ENCODE assay signal across 14 cellular contexts in genomic region chr5:6734243-6734695, GRCh38. TPM values are rescaled to one million over a fixed set of nuclear protein-coding genes. Genes with fewer than 3 reads are reported as not detected.
DNase-seq lines count a peak whose midpoint lies in the region; ATAC-seq, FAIRE-seq and TF ChIP-seq lines count a peak whose summit lies in the region.
"Had no signal": no experiment of that assay in that cellular context is flagged by ENCODE, and none has a peak within 500 bp of the region (broad histone marks: within the 10 kb centered on the region; RNA-seq: fewer than 3 reads in every experiment).

No MANE protein-coding gene starts in this region.

- H3K9ac ChIP-seq in fibroblast of lung (ENCODE audit: insufficient read depth, low read length) (no peak overlapping the region), smooth muscle cell (ENCODE audit: low read depth) (no peak overlapping the region)

- TF ChIP-seq POLR2A in Peyer's patch (IDR thresholded peaks at IDR 0.05): no peak
- TF ChIP-seq POLR2A in H54 (IDR thresholded peaks at IDR 0.05; ENCODE audit: low read depth, low read length): no peak

- 86% methylated on average over 11 of the region's 11 CpGs for WGBS in smooth muscle cell (ENCODE audit: low lambda C conversion rate)

- H3K4me2 ChIP-seq in fibroblast of lung (ENCODE audit: extremely low read depth, insufficient read depth, low read length) (peak overlapping the region; percentile 18), smooth muscle cell (peak overlapping the region; percentile 23)

- peaks cover 8% of the 10 kb centered on the region for H3F3A ChIP-seq in smooth muscle cell (ENCODE audit: low read depth)

- H3K9me3 ChIP-seq in Peyer's patch (no peaks in the 10 kb centered on the region), fibroblast of lung (ENCODE audit: control insufficient read depth, insufficient read depth, low read depth, low read length) (no peaks in the 10 kb centered on the region), smooth muscle cell (replicated peaks; ENCODE audit: low read depth) (no peaks in the 10 kb centered on the region)
- H3K9me3 ChIP-seq: vagina had no signal

- no peak overlapping the region for H3K4me3 Mint-ChIP-seq in activated T-cell treated with anti-CD3 and anti-CD28 coated beads, Interleukin-2, amount 50 U/mL, for 24 hours
- H3K4me3 Mint-ChIP-seq: activated CD8-positive, alpha-beta T cell treated with anti-CD3 and anti-CD28 coated beads for 36 hours had no signal

- H3K4me1 ChIP-seq in Peyer's patch: peaks cover 0 to 52% (median 5%) of the 10 kb centered on the region in 4 donors
- H3K4me1 ChIP-seq in fibroblast of lung (ENCODE audit: control insufficient read depth, extremely low read depth, insufficient read depth, low read length): peaks cover 29% of the 10 kb centered on the region
- H3K4me1 ChIP-seq in smooth muscle cell (ENCODE audit: low read depth): peaks cover 24% of the 10 kb centered on the region

- peaks cover 87% of the 10 kb centered on the region for H3K4me1 Mint-ChIP-seq in activated T-cell treated with anti-CD3 and anti-CD28 coated beads, Interleukin-2, amount 50 U/mL, for 24 hours (ENCODE audit: low read depth)

- no peak overlapping the region for H3K4me3 ChIP-seq in Peyer's patch
- H3K4me3 ChIP-seq in fibroblast of lung (replicated peaks in 1 of 4; ENCODE audit: control extremely low read depth in 1 of 4, insufficient read depth in 1 of 4, low read depth in 3 of 4, low read length in 4 of 4): no peak overlapping the region
- no peak overlapping the region for H3K4me3 ChIP-seq in smooth muscle cell
- H3K4me3 ChIP-seq: vagina had no signal

- FAIRE-seq in H54 (lab: Jason Lieb, UNC): no peak
- FAIRE-seq: colon had no signal

- H3K9me3 Mint-ChIP-seq in activated T-cell treated with anti-CD3 and anti-CD28 coated beads, Interleukin-2, amount 50 U/mL, for 24 hours: no peaks in the 10 kb centered on the region
- H3K9me3 Mint-ChIP-seq: activated CD8-positive, alpha-beta T cell treated with anti-CD3 and anti-CD28 coated beads for 36 hours; activated naive CD4-positive, alpha-beta T cell treated with anti-CD3 and anti-CD28 coated beads, Interleukin-2, amount 50 U/mL, for 72 hours had no signal

- H3K27me3 ChIP-seq in Peyer's patch (no peaks in the 10 kb centered on the region), fibroblast of lung (ENCODE audit: control insufficient read depth, insufficient read depth, low read length) (no peaks in the 10 kb centered on the region), smooth muscle cell (ENCODE audit: low read depth) (no peaks in the 10 kb centered on the region)
- H3K27me3 ChIP-seq: vagina had no signal

- TF ChIP-seq CTCF in Peyer's patch (IDR thresholded peaks at IDR 0.05): no peak
- no peak for TF ChIP-seq CTCF in fibroblast of lung (conservative IDR thresholded peaks at IDR 0.05 in 1 of 2, IDR thresholded peaks at IDR 0.05 in 1 of 2; ENCODE audit: low read depth in 1 of 2, low read length in 2 of 2)
- no peak for TF ChIP-seq CTCF in smooth muscle cell (IDR thresholded peaks at IDR 0.05; ENCODE audit: borderline replicate concordance, insufficient read depth, poor library complexity, severe bottlenecking)

- H3K79me2 ChIP-seq in fibroblast of lung (ENCODE audit: control insufficient read depth, insufficient read depth, low read length) (peaks cover 90% of the 10 kb centered on the region), smooth muscle cell (ENCODE audit: low read depth) (peaks cover 92% of the 10 kb centered on the region)

- no peak for DNase-seq in activated T-cell treated with anti-CD3 and anti-CD28 coated beads, Interleukin-2, amount 50 U/mL, for 24 hours
- no peak for DNase-seq in activated T-cell treated with anti-CD3 and anti-CD28 coated beads, Interleukin-2, amount 50 U/mL, for 48 hours
- peak in 2 of 3 donors; percentile 28 to 46 for DNase-seq in Peyer's patch
- peak in 1 of 2 donors; percentile 67 for DNase-seq in fibroblast of lung (ENCODE audit: low read depth in 2 of 2)
- DNase-seq in smooth muscle cell (lab: John Stamatoyannopoulos, UW; ENCODE audit: unreplicated experiment): no peak
- no peak for DNase-seq in NCI-H146 treated with DMSO at 0.1 percent for 48 hours (lab: John Stamatoyannopoulos, UW; ENCODE audit: unreplicated experiment)
- DNase-seq in H54 (ENCODE audit: insufficient read length, low spot score): no peak
- DNase-seq: activated CD8-positive, alpha-beta T cell treated with anti-CD3 and anti-CD28 coated beads for 36 hours; DMS 273 treated with DMSO at 0.1 percent for 48 hours; stimulated activated CD4-positive, alpha-beta T cell treated with anti-CD3 and anti-CD28 coated beads, Interleukin-4, amount 100 ng/mL, for 1 hour had no signal

- ATAC-seq in HG02763 (IDR thresholded peaks at IDR 0.05; ENCODE audit: unreplicated experiment): no peak

- H2AFZ ChIP-seq in fibroblast of lung (ENCODE audit: low read length) (no peak overlapping the region), smooth muscle cell (ENCODE audit: low read depth) (no peak overlapping the region)

- H3K27me3 Mint-ChIP-seq in activated T-cell treated with anti-CD3 and anti-CD28 coated beads, Interleukin-2, amount 50 U/mL, for 24 hours: no peaks in the 10 kb centered on the region
- H3K27me3 Mint-ChIP-seq: activated CD8-positive, alpha-beta T cell treated with anti-CD3 and anti-CD28 coated beads for 36 hours had no signal

- H3K27ac ChIP-seq in Peyer's patch: no peak overlapping the region
- H3K27ac ChIP-seq in fibroblast of lung (ENCODE audit: insufficient read depth, low read length): peak overlapping the region; percentile 27
- H3K27ac ChIP-seq in smooth muscle cell (ENCODE audit: low read depth): no peak overlapping the region
- H3K27ac ChIP-seq: vagina had no signal

- peaks cover 82% of the 10 kb centered on the region for H3K36me3 Mint-ChIP-seq in activated T-cell treated with anti-CD3 and anti-CD28 coated beads, Interleukin-2, amount 50 U/mL, for 24 hours (ENCODE audit: low read depth)

- H3K27ac Mint-ChIP-seq in activated T-cell treated with anti-CD3 and anti-CD28 coated beads, Interleukin-2, amount 50 U/mL, for 24 hours: peak overlapping the region; percentile 95

- H4K20me1 ChIP-seq in fibroblast of lung (ENCODE audit: control insufficient read depth, extremely low read depth, insufficient read depth, low read length) (no peaks in the 10 kb centered on the region), smooth muscle cell (ENCODE audit: low read depth) (peaks cover 96% of the 10 kb centered on the region)

- peaks cover 0 to 17% (median 0%) of the 10 kb centered on the region in 3 donors for H3K36me3 ChIP-seq in Peyer's patch
- peaks cover 2% of the 10 kb centered on the region for H3K36me3 ChIP-seq in fibroblast of lung (ENCODE audit: control insufficient read depth, insufficient read depth, low read length)
- no peaks in the 10 kb centered on the region for H3K36me3 ChIP-seq in smooth muscle cell (ENCODE audit: low read depth)

RNA-seq across cellular contexts. Expression of gene TENT4A, which starts 21.0 kb away (rescaled TPM):
- total RNA-seq in Peyer's patch: 10 to 100 TPM; 28.0 to 71.8 (median 44.5) TPM
- 9.5 and 10.4 TPM in 2 replicates for total RNA-seq in fibroblast of lung
- polyA plus RNA-seq in fibroblast of lung: 3.1 and 4.1 TPM in 2 replicates
- polyA plus RNA-seq in fibroblast of lung (2012): 9.9 and 11.6 TPM in 2 replicates
- polyA minus RNA-seq in fibroblast of lung (ENCODE audit: low replicate concordance): 7.0 and 17.2 TPM in 2 replicates
- total RNA-seq in smooth muscle cell: 16.2 and 16.9 TPM in 2 replicates
- polyA plus RNA-seq in smooth muscle cell: 10.0 and 10.4 TPM in 2 replicates

Comparison
In these comparisons a context has a peak if more than half of its experiments do, and no peak if none do; other contexts are left out.
1. DNase-seq: peak in Peyer's patch (2 of 3); none in activated T-cell treated with anti-CD3 and anti-CD28 coated beads, Interleukin-2, amount 50 U/mL, for 24 hours (single experiment), activated T-cell treated with anti-CD3 and anti-CD28 coated beads, Interleukin-2, amount 50 U/mL, for 48 hours (0 of 2), smooth muscle cell (single experiment), NCI-H146 treated with DMSO at 0.1 percent for 48 hours (single experiment) and H54 (single experiment).